22 cellular contexts compared by ENCODE assay signal in genomic region chr16:1557074-1557473, GRCh38. TPM values are rescaled to one million over a fixed set of nuclear protein-coding genes. Genes with fewer than 3 reads are reported as not detected.
"Had no signal": no experiment of that assay in that cellular context is flagged by ENCODE, and none has a peak within 500 bp of the region (broad histone marks: within the 10 kb centered on the region; RNA-seq: fewer than 3 reads in every experiment).

No MANE protein-coding gene starts in this region.

- H3K9me3 ChIP-seq: SJSA1 had no signal

- H3K27me3 ChIP-seq: SJSA1 had no signal

- H3K4me1 ChIP-seq: SJSA1 had no signal

- H3K4me3 ChIP-seq: SJSA1, SK-N-MC had no signal

- H3K36me3 ChIP-seq: SJSA1 had no signal

- DNase-seq: KBM-7, MV-4-11, NCI-H1048, NCI-H1105, NCI-H1417, NCI-H1436 treated with DMSO at 0.1 percent for 48 hours, NCI-H1694, NCI-H187 treated with DMSO at 0.1 percent for 48 hours, NCI-H2029 treated with DMSO at 0.1 percent for 48 hours, NCI-H2171 treated with DMSO at 0.1 percent for 48 hours, NCI-H2227 treated with DMSO at 0.1 percent for 48 hours, NCI-H510A, NCI-H524 treated with DMSO at 0.1 percent for 48 hours, NCI-H69, NCI-H774, Right ventricle myocardium superior, RPMI8226, SIG-M5 had no signal

- H3K27ac ChIP-seq: SJSA1, SK-N-MC had no signal

RNA-seq across cellular contexts. Expression of gene TMEM204, which starts 23.6 kb away (rescaled TPM):
- total RNA-seq: LHCN-M2, MCF 10A had no signal
